28 cellular contexts compared by ENCODE assay signal in genomic region chr1:41794031-41794430, GRCh38.
"Had no signal": no experiment of that assay in that cellular context is flagged by ENCODE, and none has a peak within 500 bp of the region (broad histone marks: within the 10 kb centered on the region; RNA-seq: fewer than 3 reads in every experiment).

No MANE protein-coding gene starts in this region.

- DNase-seq: activated CD4-positive, alpha-beta T cell treated with anti-CD3 and anti-CD28 coated beads for 1 hour; activated CD4-positive, alpha-beta T cell treated with anti-CD3 and anti-CD28 coated beads, Interleukin-2, amount 50 U/mL, for 1 hour; activated CD8-positive, alpha-beta memory T cell treated with anti-CD3 and anti-CD28 coated beads, Interleukin-2, amount 50 U/mL, for 48 hours; activated gamma-delta T cell treated with Interleukin-2 at 50 U/mL for 16 hours; amygdala; caudate nucleus; cortex of kidney; effector memory CD8-positive, alpha-beta T cell; erythroblast; gastrocnemius medialis; glutamatergic neuron; left ventricle myocardium inferior; mesendoderm; natural killer cell; occipital lobe; psoas muscle; sigmoid colon; SK-N-SH; small intestine; stimulated activated naive CD4-positive, alpha-beta T cell treated with Interleukin-2 at 50 U/mL for 16 hours; substantia nigra; SW 1271; T-helper 9 cell had no signal

- H3K4me3 ChIP-seq: gastrocnemius medialis, left ventricle myocardium inferior, lung, neural progenitor cell, psoas muscle, sigmoid colon, vagina had no signal

- H3K36me3 ChIP-seq: gastrocnemius medialis, left ventricle myocardium inferior, neural progenitor cell, sigmoid colon, vagina had no signal

- H3K27me3 Mint-ChIP-seq: effector memory CD8-positive, alpha-beta T cell had no signal

- H3K27ac Mint-ChIP-seq: natural killer cell; neural progenitor cell; T-helper 1 cell treated with Interleukin-12 subunit alpha and Interleukin-12 subunit beta and Interleukin-4 antibody, amounts not matched to agents 30 μg/mL and 1 μg/mL, for 36 hours; type B pancreatic cell had no signal

- H3K36me3 Mint-ChIP-seq: natural killer cell, neural progenitor cell, type B pancreatic cell had no signal

- H3K4me1 Mint-ChIP-seq: neural progenitor cell had no signal

- H3K4me3 Mint-ChIP-seq: natural killer cell; neural progenitor cell; T-helper 1 cell treated with Interleukin-12 subunit alpha and Interleukin-12 subunit beta and Interleukin-4 antibody, amounts not matched to agents 30 μg/mL and 1 μg/mL, for 36 hours; type B pancreatic cell had no signal

- ATAC-seq: effector memory CD8-positive, alpha-beta T cell; gastrocnemius medialis; natural killer cell; psoas muscle had no signal

- H3K9me3 Mint-ChIP-seq: effector memory CD8-positive, alpha-beta T cell; natural killer cell; neural progenitor cell; type B pancreatic cell had no signal

- H3K27me3 ChIP-seq: gastrocnemius medialis, neural progenitor cell, sigmoid colon, vagina had no signal
